ENCODE assay signal across 1 cellular context in genomic region chr11:1780700-1781592, GRCh38.
A peak's percentile ranks its signal among the peaks of the same experiment; 100 is the strongest.
TF ChIP-seq lines count a peak whose summit lies in the region.

No MANE protein-coding gene starts in this region.

TF ChIP-seq in K562, 482 proteins besides CTCF, POLR2A, EP300 and RAD21:
- TF ChIP-seq SNIP1 (IDR thresholded peaks at IDR 0.05; ENCODE audit: low read depth) (no peak), USF1 (CRISPR knock-in tag; IDR thresholded peaks at IDR 0.05) (peak; percentile 54; the same call in 1 of the 2 replicates)
